1 cellular context compared by ENCODE assay signal in genomic region chr17:60410001-60410400, GRCh38.
TF ChIP-seq lines count a peak whose summit lies in the region.

No MANE protein-coding gene starts in this region.

TF ChIP-seq in K562, 482 proteins besides CTCF, POLR2A, EP300 and RAD21 (continued from another document):
- TF ChIP-seq, protein P1, sequence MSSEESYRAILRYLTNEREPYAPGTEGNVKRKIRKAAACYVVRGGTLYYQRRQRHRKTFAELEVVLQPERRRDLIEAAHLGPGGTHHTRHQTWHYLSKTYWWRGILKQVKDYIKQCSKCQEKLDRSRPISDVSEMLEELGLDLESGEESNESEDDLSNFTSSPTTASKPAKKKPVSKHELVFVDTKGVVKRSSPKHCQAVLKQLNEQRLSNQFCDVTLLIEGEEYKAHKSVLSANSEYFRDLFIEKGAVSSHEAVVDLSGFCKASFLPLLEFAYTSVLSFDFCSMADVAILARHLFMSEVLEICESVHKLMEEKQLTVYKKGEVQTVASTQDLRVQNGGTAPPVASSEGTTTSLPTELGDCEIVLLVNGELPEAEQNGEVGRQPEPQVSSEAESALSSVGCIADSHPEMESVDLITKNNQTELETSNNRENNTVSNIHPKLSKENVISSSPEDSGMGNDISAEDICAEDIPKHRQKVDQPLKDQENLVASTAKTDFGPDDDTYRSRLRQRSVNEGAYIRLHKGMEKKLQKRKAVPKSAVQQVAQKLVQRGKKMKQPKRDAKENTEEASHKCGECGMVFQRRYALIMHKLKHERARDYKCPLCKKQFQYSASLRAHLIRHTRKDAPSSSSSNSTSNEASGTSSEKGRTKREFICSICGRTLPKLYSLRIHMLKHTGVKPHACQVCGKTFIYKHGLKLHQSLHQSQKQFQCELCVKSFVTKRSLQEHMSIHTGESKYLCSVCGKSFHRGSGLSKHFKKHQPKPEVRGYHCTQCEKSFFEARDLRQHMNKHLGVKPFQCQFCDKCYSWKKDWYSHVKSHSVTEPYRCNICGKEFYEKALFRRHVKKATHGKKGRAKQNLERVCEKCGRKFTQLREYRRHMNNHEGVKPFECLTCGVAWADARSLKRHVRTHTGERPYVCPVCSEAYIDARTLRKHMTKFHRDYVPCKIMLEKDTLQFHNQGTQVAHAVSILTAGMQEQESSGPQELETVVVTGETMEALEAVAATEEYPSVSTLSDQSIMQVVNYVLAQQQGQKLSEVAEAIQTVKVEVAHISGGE (CRISPR knock-in tag; IDR thresholded peaks at IDR 0.05): peak in 1 of 3 experiments; percentile 77; a peak in 2 of 6 replicates
- TF ChIP-seq POLR3A (IDR thresholded peaks at IDR 0.05; ENCODE audit: borderline replicate concordance, extremely low read depth, insufficient read depth, insufficient read length): no peak
